In the genomic region with DNA sequence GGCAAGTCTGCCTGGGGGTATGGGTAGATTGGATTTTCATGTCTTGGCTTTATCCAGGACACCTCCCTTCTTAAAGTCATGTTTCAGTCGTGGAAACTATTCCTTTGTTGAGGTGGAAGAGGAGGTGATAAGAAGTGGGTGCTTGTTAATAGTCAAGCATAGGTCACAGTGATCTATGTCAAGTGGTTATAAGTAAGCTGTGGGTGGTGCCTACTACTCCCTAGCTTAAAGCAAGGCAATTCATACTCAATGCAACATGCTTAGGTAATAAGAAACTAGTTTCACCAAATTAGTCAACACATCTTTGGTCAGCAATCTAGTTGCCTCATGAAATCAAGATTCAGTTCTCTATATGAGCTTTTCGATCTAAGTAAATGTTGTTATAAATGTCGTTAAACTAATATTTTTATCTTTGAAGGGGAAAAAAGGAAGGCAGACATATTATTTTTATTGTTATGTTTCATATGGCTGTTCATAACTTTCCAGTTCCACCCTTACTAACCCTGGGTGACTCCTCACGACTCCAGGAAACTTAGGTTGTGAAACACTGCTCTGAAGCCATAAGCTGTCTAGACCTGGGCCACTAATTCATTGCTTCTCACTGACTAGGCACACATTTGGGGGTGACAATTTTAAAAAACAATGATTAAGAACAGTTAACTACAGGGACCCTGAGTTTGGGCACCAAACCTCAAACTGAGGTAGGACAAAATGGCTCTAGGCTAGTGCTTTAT, we compare ENCODE assay signal across 16 cellular contexts. TPM values are rescaled to one million over a fixed set of nuclear protein-coding genes. Genes with fewer than 3 reads are reported as not detected.
DNase-seq lines count a peak whose midpoint lies in the region; ATAC-seq and TF ChIP-seq lines count a peak whose summit lies in the region.
"Had no signal": no experiment of that assay in that cellular context is flagged by ENCODE, and none has a peak within 500 bp of the region (broad histone marks: within the 10 kb centered on the region; RNA-seq: fewer than 3 reads in every experiment).

No MANE protein-coding gene starts in this region.

- peak; percentile 7 for DNase-seq in iris pigment epithelial cell (ENCODE audit: low read depth)
- DNase-seq in nephron progenitor cell = no peak
- DNase-seq in right atrium auricular region (ENCODE audit: low spot score) = no peak
- DNase-seq in RPMI8226 = no peak
- DNase-seq: activated CD4-positive, CD25-positive, alpha-beta regulatory T cell treated with anti-CD3 and anti-CD28 coated beads, Interleukin-2, amount 50 U/mL, for 72 hours; activated naive CD4-positive, alpha-beta T cell; Caco-2; NCI-H1436 treated with DMSO at 0.1 percent for 48 hours had no signal

- TF ChIP-seq CTCF in nephron progenitor cell (IDR thresholded peaks at IDR 0.05) (no peak), right atrium auricular region (IDR thresholded peaks at IDR 0.05) (no peak)

- no peak overlapping the region for H3K27ac Mint-ChIP-seq in nephron progenitor cell
- H3K27ac Mint-ChIP-seq: memory B cell, type B pancreatic cell had no signal

- H3K27me3 Mint-ChIP-seq in nephron progenitor cell (ENCODE audit: low read depth, poor library complexity) = no peaks in the 10 kb centered on the region
- H3K27me3 Mint-ChIP-seq: type B pancreatic cell had no signal

- ATAC-seq in GM18868 (IDR thresholded peaks at IDR 0.05; ENCODE audit: unreplicated experiment) (peak; percentile 60), GM21737 (IDR thresholded peaks at IDR 0.05; ENCODE audit: unreplicated experiment) (peak; percentile 43), HG03457 (IDR thresholded peaks at IDR 0.05; ENCODE audit: unreplicated experiment) (peak; percentile 50), HG03135 (IDR thresholded peaks at IDR 0.05; ENCODE audit: unreplicated experiment) (no peak)

- no peak overlapping the region for H3K4me3 Mint-ChIP-seq in nephron progenitor cell
- H3K4me3 Mint-ChIP-seq: memory B cell, type B pancreatic cell had no signal

- no peaks in the 10 kb centered on the region for H3K36me3 ChIP-seq in right atrium auricular region

- H3K27me3 ChIP-seq in right atrium auricular region = no peaks in the 10 kb centered on the region

- H3K27ac ChIP-seq in right atrium auricular region = no peak overlapping the region
- H3K27ac ChIP-seq: HL-60 had no signal

- H3K9me3 Mint-ChIP-seq in nephron progenitor cell = peaks cover 8% of the 10 kb centered on the region
- H3K9me3 Mint-ChIP-seq: type B pancreatic cell had no signal

- no peaks in the 10 kb centered on the region for H3K4me1 ChIP-seq in right atrium auricular region
- H3K4me1 ChIP-seq: Caco-2 had no signal

- H3K36me3 Mint-ChIP-seq in nephron progenitor cell (ENCODE audit: low read depth) = peaks cover 3% of the 10 kb centered on the region
- H3K36me3 Mint-ChIP-seq: type B pancreatic cell had no signal

- H3K4me3 ChIP-seq in right atrium auricular region = no peak overlapping the region

- H3K9me3 ChIP-seq in right atrium auricular region = no peaks in the 10 kb centered on the region
- H3K9me3 ChIP-seq: Caco-2 had no signal

- H3K4me1 Mint-ChIP-seq in nephron progenitor cell = no peaks in the 10 kb centered on the region

RNA-seq across cellular contexts. Expression of gene ABCB11, which starts 5.8 kb away (rescaled TPM):
- total RNA-seq in right atrium auricular region = under 1 TPM; 0.12 to 0.33 TPM
- total RNA-seq: Caco-2, RPMI7951 had no signal

RNA-seq across cellular contexts. Expression of gene DHRS9, which starts 32.5 kb away (rescaled TPM):
- total RNA-seq in right atrium auricular region = 100 to 1,000 TPM in 1 of 2 donors, 10 to 100 TPM in 1; 31.4 to 135 TPM
- total RNA-seq: Caco-2, RPMI7951 had no signal
